Comparison of ENCODE assay signal across 2 cellular contexts in genomic region chr15:58043192-58043903, GRCh38.
TF ChIP-seq lines count a peak whose summit lies in the region.

No MANE protein-coding gene starts in this region.

TF ChIP-seq in K562, 482 proteins besides CTCF, POLR2A, EP300 and RAD21 (continues in another document):
- TF ChIP-seq CHAMP1 (IDR thresholded peaks at IDR 0.05) (no peak), ZNF449 (CRISPR knock-in tag; IDR thresholded peaks at IDR 0.05) (no peak), E2F8 (IDR thresholded peaks at IDR 0.05; ENCODE audit: low read depth, partially characterized antibody) (no peak), SAFB (IDR thresholded peaks at IDR 0.05; ENCODE audit: borderline replicate concordance, low read depth, low read length) (no peak), POLR2G (IDR thresholded peaks at IDR 0.05; ENCODE audit: low read depth, low read length) (0 out of 2 replicates have a peak, but pooled peaks have one; percentile 32), KHSRP (IDR thresholded peaks at IDR 0.05) (no peak), PHF20 (IDR thresholded peaks at IDR 0.05; ENCODE audit: partially characterized antibody) (no peak), THAP12 (CRISPR knock-in tag; IDR thresholded peaks at IDR 0.05) (no peak), ZNF384 (IDR thresholded peaks at IDR 0.05; ENCODE audit: low read depth, low read length) (no peak), TEAD4 (IDR thresholded peaks at IDR 0.05; ENCODE audit: low read length) (no peak), TEAD4 (CRISPR knock-in tag; IDR thresholded peaks at IDR 0.05; ENCODE audit: borderline replicate concordance) (no peak), TGIF2 (CRISPR knock-in tag; IDR thresholded peaks at IDR 0.05) (no peak), MNT (conservative IDR thresholded peaks at IDR 0.05) (no peak), E2F1 (CRISPR knock-in tag; IDR thresholded peaks at IDR 0.05) (no peak)

TF ChIP-seq in HepG2, 621 proteins besides CTCF, POLR2A, EP300 and RAD21:
- no peak for TF ChIP-seq PRMT3 (CRISPR knock-in tag; IDR thresholded peaks at IDR 0.05; ENCODE audit: borderline replicate concordance, low read depth)
- TF ChIP-seq SMC3 (IDR thresholded peaks at IDR 0.05; ENCODE audit: low read length): peak; percentile 49; the same call in 1 of the 2 replicates
